13 cellular contexts compared by ENCODE assay signal in genomic region chr9:86660146-86660545, GRCh38.
A peak's percentile ranks its signal among the peaks of the same experiment; 100 is the strongest.
DNase-seq lines count a peak whose midpoint lies in the region; ATAC-seq and TF ChIP-seq lines count a peak whose summit lies in the region.
"Had no signal": no experiment of that assay in that cellular context is flagged by ENCODE, and none has a peak within 500 bp of the region (broad histone marks: within the 10 kb centered on the region; RNA-seq: fewer than 3 reads in every experiment).

No MANE protein-coding gene starts in this region.

- H3K27me3 ChIP-seq in right atrium auricular region = no peaks in the 10 kb centered on the region

- H3K27ac ChIP-seq in right atrium auricular region = no peak overlapping the region
- H3K27ac ChIP-seq: skin epidermis had no signal

- no peaks in the 10 kb centered on the region for H3K4me1 ChIP-seq in right atrium auricular region

- DNase-seq in AG09309 (ENCODE audit: low read depth) = peak; percentile 75
- DNase-seq in HS-27A (ENCODE audit: low read depth) = peak; percentile 62
- peak; percentile 66 for DNase-seq in astrocyte of the hippocampus (ENCODE audit: low read depth, low spot score)
- peak; percentile 65 for DNase-seq in kidney glomerular epithelial cell (lab: John Stamatoyannopoulos, UW)
- no peak for DNase-seq in NCI-H1092 (lab: John Stamatoyannopoulos, UW)
- no peak for DNase-seq in right atrium auricular region (ENCODE audit: low spot score)
- DNase-seq in SK-N-DZ (ENCODE audit: low spot score) = no peak
- DNase-seq: activated CD4-positive, alpha-beta T cell treated with anti-CD3 and anti-CD28 coated beads, Interleukin-2, amount 50 U/mL, for 48 hours; CD8-positive, alpha-beta memory T cell; effector memory CD8-positive, alpha-beta T cell; NCI-H2029 had no signal

- H3K36me3 ChIP-seq in right atrium auricular region = no peaks in the 10 kb centered on the region

- TF ChIP-seq CTCF in AG09309 (IDR thresholded peaks at IDR 0.05; ENCODE audit: control insufficient read depth, insufficient read depth, low read depth, low read length, missing control alignments) (no peak), right atrium auricular region (IDR thresholded peaks at IDR 0.05) (no peak)

- no peak for ATAC-seq in HG02870 (IDR thresholded peaks at IDR 0.05; ENCODE audit: unreplicated experiment)
- ATAC-seq: effector memory CD8-positive, alpha-beta T cell had no signal

- no peaks in the 10 kb centered on the region for H3K9me3 ChIP-seq in right atrium auricular region

- H3K4me3 ChIP-seq in AG09309 (ENCODE audit: control insufficient read depth, low read depth, low read length) (no peak overlapping the region), right atrium auricular region (no peak overlapping the region)
- H3K4me3 ChIP-seq: skin epidermis had no signal

Comparison
In these comparisons a context has a peak if more than half of its experiments do, and no peak if none do; other contexts are left out.
1. DNase-seq: peak in AG09309 (single experiment), HS-27A (single experiment), astrocyte of the hippocampus (single experiment) and kidney glomerular epithelial cell (single experiment); none in NCI-H1092 (single experiment), right atrium auricular region (single experiment) and SK-N-DZ (single experiment).